ENCODE assay signal across 19 cellular contexts in the genomic region with DNA sequence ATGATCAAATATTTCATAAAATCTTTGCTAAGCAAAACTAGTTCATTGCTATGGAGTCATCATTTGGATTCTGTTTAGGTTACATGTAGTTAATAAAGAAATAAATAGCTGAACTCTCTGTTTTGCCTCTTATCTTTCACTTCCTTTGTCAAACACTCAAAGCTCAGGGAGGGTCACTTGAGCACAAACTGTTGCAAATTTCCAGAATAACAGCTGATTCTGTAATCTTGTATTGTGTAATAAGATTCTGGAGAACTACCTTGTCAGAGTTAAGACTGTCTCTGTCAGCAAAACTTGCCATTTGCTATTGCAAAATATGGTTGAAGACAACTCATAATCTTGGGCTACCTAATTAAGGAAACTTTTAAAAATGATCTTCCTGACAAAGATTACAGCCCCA.
DNase-seq lines count a peak whose midpoint lies in the region; ATAC-seq, FAIRE-seq and TF ChIP-seq lines count a peak whose summit lies in the region.
"Had no signal": no experiment of that assay in that cellular context is flagged by ENCODE, and none has a peak within 500 bp of the region (broad histone marks: within the 10 kb centered on the region; RNA-seq: fewer than 3 reads in every experiment).

No MANE protein-coding gene starts in this region.

- H3K27me3 ChIP-seq in right atrium auricular region (no peaks in the 10 kb centered on the region), bronchial epithelial cell (ENCODE audit: control insufficient read depth, insufficient read depth, low read length) (no peaks in the 10 kb centered on the region), left ventricle myocardium inferior (ENCODE audit: low read depth) (no peaks in the 10 kb centered on the region)
- H3K27me3 ChIP-seq: uterus had no signal

- DNase-seq in Right ventricle myocardium inferior (ENCODE audit: missing footprints) (no peak), right atrium auricular region (ENCODE audit: low spot score) (no peak), bronchial epithelial cell (ENCODE audit: low read depth) (peak; percentile 89), left ventricle myocardium inferior (no peak), DMS79 (lab: John Stamatoyannopoulos, UW) (no peak), NCI-H82 (lab: John Stamatoyannopoulos, UW) (no peak)
- DNase-seq in activated CD4-positive, alpha-beta T cell treated with anti-CD3 and anti-CD28 coated beads, Interleukin-2, amount 50 U/mL, for 1 hour = no peak
- DNase-seq in stimulated activated naive B cell treated with anti-CD40 and anti-IgM and Interleukin-4, amounts not matched to agents 10 μg/mL and 1 μg/mL and 100 μg/mL, for 72 hours = no peak
- DNase-seq: ACHN; activated CD8-positive, alpha-beta memory T cell treated with anti-CD3 and anti-CD28 coated beads, Interleukin-2, amount 50 U/mL, for 4 hours; activated naive CD4-positive, alpha-beta T cell treated with anti-CD3 and anti-CD28 coated beads for 36 hours; GDM1; NCI-H1105 treated with DMSO at 0.1 percent for 48 hours; stimulated activated naive CD4-positive, alpha-beta T cell treated with Interleukin-2 at 50 U/mL for 16 hours; T-helper 1 cell; uterus had no signal

- no peak for FAIRE-seq in bronchial epithelial cell (lab: Jason Lieb, UNC)
- FAIRE-seq: endothelial cell of umbilical vein had no signal

- H3K4me3 Mint-ChIP-seq in stimulated activated naive B cell treated with anti-CD40 and anti-IgM and Interleukin-4, amounts not matched to agents 10 μg/mL and 1 μg/mL and 100 μg/mL, for 72 hours = no peak overlapping the region
- H3K4me3 Mint-ChIP-seq: activated naive CD4-positive, alpha-beta T cell treated with anti-CD3 and anti-CD28 coated beads for 36 hours; mesothelial cell of epicardium had no signal

- H3K36me3 Mint-ChIP-seq in stimulated activated naive B cell treated with anti-CD40 and anti-IgM and Interleukin-4, amounts not matched to agents 10 μg/mL and 1 μg/mL and 100 μg/mL, for 72 hours = no peaks in the 10 kb centered on the region
- H3K36me3 Mint-ChIP-seq: mesothelial cell of epicardium had no signal

- no peaks in the 10 kb centered on the region for H3K36me3 ChIP-seq in right atrium auricular region
- no peaks in the 10 kb centered on the region for H3K36me3 ChIP-seq in bronchial epithelial cell (ENCODE audit: control insufficient read depth, insufficient read depth, low read length)
- no peaks in the 10 kb centered on the region for H3K36me3 ChIP-seq in left ventricle myocardium inferior
- H3K36me3 ChIP-seq: uterus had no signal

- H3K27ac ChIP-seq in right atrium auricular region = no peak overlapping the region
- peak overlapping the region; percentile 55 for H3K27ac ChIP-seq in left ventricle myocardium inferior (replicated peaks)
- H3K27ac ChIP-seq: uterus had no signal

- intact Hi-C loops in Right ventricle myocardium inferior (cut with DNase I) = no loop called here
- intact Hi-C loops in left ventricle myocardium inferior (cut with micrococcal nuclease) = no loop called here

- H3K4me1 ChIP-seq in right atrium auricular region (no peaks in the 10 kb centered on the region), left ventricle myocardium inferior (no peaks in the 10 kb centered on the region)
- H3K4me1 ChIP-seq: uterus had no signal

- ATAC-seq in Right ventricle myocardium inferior = peak; percentile 86
- ATAC-seq in stimulated activated naive B cell treated with anti-CD40 and anti-IgM and Interleukin-4, amounts not matched to agents 10 μg/mL and 1 μg/mL and 100 μg/mL, for 72 hours (replicated peaks) = no peak
- ATAC-seq: activated CD4-positive, CD25-positive, alpha-beta regulatory T cell treated with anti-CD3 and anti-CD28 coated beads, Interleukin-2, amount 50 U/mL, for 24 hours had no signal

- no peaks in the 10 kb centered on the region for H3K4me1 Mint-ChIP-seq in stimulated activated naive B cell treated with anti-CD40 and anti-IgM and Interleukin-4, amounts not matched to agents 10 μg/mL and 1 μg/mL and 100 μg/mL, for 72 hours
- H3K4me1 Mint-ChIP-seq: mesothelial cell of epicardium had no signal

- H3K9me3 Mint-ChIP-seq in stimulated activated naive B cell treated with anti-CD40 and anti-IgM and Interleukin-4, amounts not matched to agents 10 μg/mL and 1 μg/mL and 100 μg/mL, for 72 hours = peaks cover 9 to 10% of the 10 kb centered on the region in 2 donors

- H3K9me3 ChIP-seq in right atrium auricular region (peaks cover 0 to 8% of the 10 kb centered on the region in 2 donors), left ventricle myocardium inferior (replicated peaks) (peaks cover 22% of the 10 kb centered on the region)
- H3K9me3 ChIP-seq: uterus had no signal

- no peak overlapping the region for H3K27ac Mint-ChIP-seq in stimulated activated naive B cell treated with anti-CD40 and anti-IgM and Interleukin-4, amounts not matched to agents 10 μg/mL and 1 μg/mL and 100 μg/mL, for 72 hours
- H3K27ac Mint-ChIP-seq: activated naive CD4-positive, alpha-beta T cell treated with anti-CD3 and anti-CD28 coated beads for 36 hours; mesothelial cell of epicardium had no signal

- no peaks in the 10 kb centered on the region for H3K27me3 Mint-ChIP-seq in stimulated activated naive B cell treated with anti-CD40 and anti-IgM and Interleukin-4, amounts not matched to agents 10 μg/mL and 1 μg/mL and 100 μg/mL, for 72 hours

- H3K4me3 ChIP-seq in right atrium auricular region (no peak overlapping the region), bronchial epithelial cell (ENCODE audit: low read depth, low read length) (no peak overlapping the region), left ventricle myocardium inferior (no peak overlapping the region)
- H3K4me3 ChIP-seq: uterus had no signal

- no peak for TF ChIP-seq CTCF in right atrium auricular region (IDR thresholded peaks at IDR 0.05)
- no peak for TF ChIP-seq CTCF in bronchial epithelial cell (IDR thresholded peaks at IDR 0.05; ENCODE audit: insufficient read depth, low read length, severe bottlenecking)
- TF ChIP-seq CTCF in left ventricle myocardium inferior (IDR thresholded peaks at IDR 0.05; ENCODE audit: borderline replicate concordance) = no peak
